8 cellular contexts compared by ENCODE assay signal in the genomic region with DNA sequence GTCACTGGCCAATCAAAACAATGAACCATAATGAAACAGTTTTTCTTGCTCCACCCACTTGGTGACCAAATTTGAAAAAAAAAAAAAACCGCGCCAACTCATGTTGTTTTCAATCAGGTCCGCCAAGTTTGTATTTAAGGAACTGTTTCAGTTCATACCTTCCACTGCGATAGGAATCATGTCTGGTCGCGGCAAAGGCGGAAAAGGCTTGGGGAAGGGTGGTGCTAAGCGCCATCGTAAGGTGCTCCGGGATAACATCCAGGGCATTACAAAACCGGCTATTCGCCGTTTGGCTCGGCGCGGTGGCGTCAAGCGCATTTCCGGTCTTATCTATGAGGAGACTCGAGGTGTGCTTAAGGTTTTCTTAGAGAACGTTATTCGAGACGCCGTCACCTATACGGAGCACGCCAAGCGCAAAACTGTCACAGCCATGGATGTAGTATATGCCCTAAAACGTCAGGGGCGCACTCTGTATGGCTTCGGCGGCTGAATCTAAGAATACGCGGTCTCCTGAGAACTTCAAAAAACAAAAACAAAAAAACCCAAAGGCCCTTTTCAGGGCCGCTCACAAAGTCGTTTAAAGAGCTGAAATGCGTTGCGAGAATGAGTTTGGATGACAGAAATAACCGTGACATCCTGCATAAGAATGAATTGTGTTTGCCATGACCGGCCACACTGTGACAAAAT. TPM values are rescaled to one million over a fixed set of nuclear protein-coding genes. Genes with fewer than 3 reads are reported as not detected.
DNase-seq lines count a peak whose midpoint lies in the region; ATAC-seq, FAIRE-seq and TF ChIP-seq lines count a peak whose summit lies in the region.

No MANE protein-coding gene starts in this region.

- ATAC-seq in HG03442 (IDR thresholded peaks at IDR 0.05; ENCODE audit: unreplicated experiment) = peak; percentile 80
- ATAC-seq in right lobe of liver = peak; percentile 85 to 93 (median 89)

- H3K27me3 ChIP-seq in BE2C = no peaks in the 10 kb centered on the region
- no peaks in the 10 kb centered on the region for H3K27me3 ChIP-seq in right lobe of liver

- FAIRE-seq in GM19239 (lab: Jason Lieb, UNC) = peak; percentile 99

- peak overlapping the region; percentile 75 to 90 (median 82) for H3K27ac ChIP-seq in right lobe of liver

- H3K9me3 ChIP-seq in BE2C = no peaks in the 10 kb centered on the region
- no peaks in the 10 kb centered on the region for H3K9me3 ChIP-seq in right lobe of liver

- 0% methylated on average over 39 of the region's 39 CpGs for WGBS in right lobe of liver (ENCODE audit: insufficient coverage, low coverage, low lambda C conversion rate, missing lambda C conversion rate)

- peaks cover 6% of the 10 kb centered on the region for H3K4me1 ChIP-seq in BE2C
- H3K4me1 ChIP-seq in right lobe of liver = peaks cover 0 to 10% (median 4%) of the 10 kb centered on the region in 4 donors

- DNase-seq in BE2C (peak; percentile 83), GM19239 (ENCODE audit: insufficient read length, low spot score) (no peak), NCI-H774 (lab: John Stamatoyannopoulos, UW) (peak; percentile 94), dermis microvascular lymphatic vessel endothelial cell (ENCODE audit: low read depth in 2 of 2) (peak; percentile 93), right lobe of liver (peak; percentile 87 to 93 (median 93))
- DNase-seq in activated CD4-positive, alpha-beta T cell treated with anti-CD3 and anti-CD28 coated beads, Interleukin-2, amount 50 U/mL, for 48 hours = peak; percentile 82 to 87
- peak; percentile 76 to 84 for DNase-seq in stimulated activated CD4-positive, alpha-beta T cell treated with anti-CD3 and anti-CD28 coated beads, Interleukin-4, amount 100 ng/mL, for 4 hours

- TF ChIP-seq CTCF in BE2C (IDR thresholded peaks at IDR 0.05; ENCODE audit: low read depth, low read length) (peak; percentile 57), right lobe of liver (IDR thresholded peaks at IDR 0.05) (peak; percentile 23 to 34 (median 26))

- intact Hi-C loops in right lobe of liver (cut with DNase I) = loop anchor here in 1 of 2 donors (5.0 kb wide), 1 partner anchor 42 kb away; no protein-coding TSS in a partner anchor

- H3K4me3 ChIP-seq in BE2C (ENCODE audit: low read depth, low read length) (peak overlapping the region; percentile 65), right lobe of liver (peak overlapping the region; percentile 27 to 57 (median 52))

- H3K36me3 ChIP-seq in BE2C = no peaks in the 10 kb centered on the region
- H3K36me3 ChIP-seq in right lobe of liver = no peaks in the 10 kb centered on the region

- peak; percentile 93 for TF ChIP-seq POLR2A in right lobe of liver (IDR thresholded peaks at IDR 0.05)

RNA-seq across cellular contexts. Expression of gene HFE, which starts 16.7 kb away (rescaled TPM):
- not detected for polyA plus RNA-seq in BE2C (2012; ENCODE audit: insufficient read depth, insufficient read length, low read depth)
- total RNA-seq in dermis microvascular lymphatic vessel endothelial cell (2.4 and 3.0 TPM in 2 replicates), right lobe of liver (10 to 100 TPM in 5 of 6 experiments, 1 to 10 TPM in 1; 8.9 to 20.7 (median 15.8) TPM)
